ENCODE assay signal across 2 cellular contexts in the genomic region with DNA sequence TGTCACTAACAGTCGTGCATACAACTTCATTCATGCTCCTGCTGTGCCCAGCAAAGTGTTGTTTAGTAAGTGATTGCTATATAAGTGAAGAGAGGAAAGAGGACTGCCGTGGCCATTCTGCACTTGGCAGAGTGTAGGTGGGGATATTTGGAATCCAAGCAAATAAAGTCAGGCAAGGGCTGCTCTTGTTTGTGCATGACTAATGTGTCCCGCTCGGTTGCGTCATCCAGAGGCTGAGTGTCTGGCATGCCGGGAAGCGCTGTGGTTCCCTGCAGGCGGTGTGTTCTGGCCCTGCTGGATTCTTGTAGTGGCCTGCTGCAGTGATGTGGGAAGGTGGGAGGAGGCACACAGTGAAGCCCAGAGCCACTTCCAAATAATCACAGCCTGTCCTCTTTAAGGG.
TF ChIP-seq lines count a peak whose summit lies in the region.

No MANE protein-coding gene starts in this region.

TF ChIP-seq in Ishikawa, 13 proteins besides CTCF, POLR2A, EP300 and RAD21 (continued from another document):
- TF ChIP-seq TCF12 (IDR thresholded peaks at IDR 0.05; ENCODE audit: low read depth) = peak; percentile 37; the same call in 1 of the 2 replicates
- TF ChIP-seq NFIC (IDR thresholded peaks at IDR 0.05) = peak; percentile 62; the same call in 1 of the 2 replicates
- TF ChIP-seq CEBPB (IDR thresholded peaks at IDR 0.05) = peak; percentile 95
- TF ChIP-seq FOXM1 (IDR thresholded peaks at IDR 0.05; ENCODE audit: borderline replicate concordance, low read depth) = no peak
- no peak for TF ChIP-seq ZBTB7A (IDR thresholded peaks at IDR 0.05; ENCODE audit: low read depth)
- TF ChIP-seq TAF1 (IDR thresholded peaks at IDR 0.05; ENCODE audit: low read depth) = no peak
- TF ChIP-seq, protein P1, sequence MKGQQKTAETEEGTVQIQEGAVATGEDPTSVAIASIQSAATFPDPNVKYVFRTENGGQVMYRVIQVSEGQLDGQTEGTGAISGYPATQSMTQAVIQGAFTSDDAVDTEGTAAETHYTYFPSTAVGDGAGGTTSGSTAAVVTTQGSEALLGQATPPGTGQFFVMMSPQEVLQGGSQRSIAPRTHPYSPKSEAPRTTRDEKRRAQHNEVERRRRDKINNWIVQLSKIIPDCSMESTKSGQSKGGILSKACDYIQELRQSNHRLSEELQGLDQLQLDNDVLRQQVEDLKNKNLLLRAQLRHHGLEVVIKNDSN (IDR thresholded peaks at IDR 0.05) = no peak
- TF ChIP-seq TEAD4 (IDR thresholded peaks at IDR 0.05) = peak; percentile 80

TF ChIP-seq in K562, 482 proteins besides CTCF, POLR2A, EP300 and RAD21 (continued from another document):
- TF ChIP-seq, protein P2, sequence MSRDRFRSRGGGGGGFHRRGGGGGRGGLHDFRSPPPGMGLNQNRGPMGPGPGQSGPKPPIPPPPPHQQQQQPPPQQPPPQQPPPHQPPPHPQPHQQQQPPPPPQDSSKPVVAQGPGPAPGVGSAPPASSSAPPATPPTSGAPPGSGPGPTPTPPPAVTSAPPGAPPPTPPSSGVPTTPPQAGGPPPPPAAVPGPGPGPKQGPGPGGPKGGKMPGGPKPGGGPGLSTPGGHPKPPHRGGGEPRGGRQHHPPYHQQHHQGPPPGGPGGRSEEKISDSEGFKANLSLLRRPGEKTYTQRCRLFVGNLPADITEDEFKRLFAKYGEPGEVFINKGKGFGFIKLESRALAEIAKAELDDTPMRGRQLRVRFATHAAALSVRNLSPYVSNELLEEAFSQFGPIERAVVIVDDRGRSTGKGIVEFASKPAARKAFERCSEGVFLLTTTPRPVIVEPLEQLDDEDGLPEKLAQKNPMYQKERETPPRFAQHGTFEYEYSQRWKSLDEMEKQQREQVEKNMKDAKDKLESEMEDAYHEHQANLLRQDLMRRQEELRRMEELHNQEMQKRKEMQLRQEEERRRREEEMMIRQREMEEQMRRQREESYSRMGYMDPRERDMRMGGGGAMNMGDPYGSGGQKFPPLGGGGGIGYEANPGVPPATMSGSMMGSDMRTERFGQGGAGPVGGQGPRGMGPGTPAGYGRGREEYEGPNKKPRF (IDR thresholded peaks at IDR 0.05; ENCODE audit: low read depth, low read length) = no peak
- peak; percentile 45; the same call in 1 of the 2 replicates for TF ChIP-seq CREM (IDR thresholded peaks at IDR 0.05; ENCODE audit: low read depth)
- TF ChIP-seq CEBPG (CRISPR knock-in tag; IDR thresholded peaks at IDR 0.05) = peak; percentile 86
- peak; percentile 95 to 96 for TF ChIP-seq CEBPG (tag; conservative IDR thresholded peaks at IDR 0.05 in 1 of 2, IDR thresholded peaks at IDR 0.05 in 1 of 2)
- no peak for TF ChIP-seq SOX6 (IDR thresholded peaks at IDR 0.05)
- TF ChIP-seq, protein P3, sequence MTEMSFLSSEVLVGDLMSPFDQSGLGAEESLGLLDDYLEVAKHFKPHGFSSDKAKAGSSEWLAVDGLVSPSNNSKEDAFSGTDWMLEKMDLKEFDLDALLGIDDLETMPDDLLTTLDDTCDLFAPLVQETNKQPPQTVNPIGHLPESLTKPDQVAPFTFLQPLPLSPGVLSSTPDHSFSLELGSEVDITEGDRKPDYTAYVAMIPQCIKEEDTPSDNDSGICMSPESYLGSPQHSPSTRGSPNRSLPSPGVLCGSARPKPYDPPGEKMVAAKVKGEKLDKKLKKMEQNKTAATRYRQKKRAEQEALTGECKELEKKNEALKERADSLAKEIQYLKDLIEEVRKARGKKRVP (CRISPR knock-in tag; IDR thresholded peaks at IDR 0.05) = peak; percentile 56; the same call in 1 of the 2 replicates
- TF ChIP-seq ARID1B (IDR thresholded peaks at IDR 0.05) = peak; percentile 12; the same call in 1 of the 2 replicates
- no peak for TF ChIP-seq ZNF347 (CRISPR knock-in tag; IDR thresholded peaks at IDR 0.05; ENCODE audit: low read depth)
- TF ChIP-seq CEBPB (tag; IDR thresholded peaks at IDR 0.05) = peak; percentile 81
- TF ChIP-seq ATF7 (IDR thresholded peaks at IDR 0.05) = peak; percentile 61; the same call in 1 of the 2 replicates
- TF ChIP-seq RB1 (IDR thresholded peaks at IDR 0.05; ENCODE audit: low read depth) = no peak
- TF ChIP-seq, protein P4, sequence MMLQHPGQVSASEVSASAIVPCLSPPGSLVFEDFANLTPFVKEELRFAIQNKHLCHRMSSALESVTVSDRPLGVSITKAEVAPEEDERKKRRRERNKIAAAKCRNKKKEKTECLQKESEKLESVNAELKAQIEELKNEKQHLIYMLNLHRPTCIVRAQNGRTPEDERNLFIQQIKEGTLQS (IDR thresholded peaks at IDR 0.05) = peak; percentile 95
- TF ChIP-seq, protein P4 (CRISPR knock-in tag; conservative IDR thresholded peaks at IDR 0.05) = peak; percentile 75
- no peak for TF ChIP-seq HNRNPUL1 (IDR thresholded peaks at IDR 0.05; ENCODE audit: low read length)
- TF ChIP-seq HNRNPK (IDR thresholded peaks at IDR 0.05; ENCODE audit: low read depth, low read length, poor library complexity, severe bottlenecking) = no peak
